Comparison of ENCODE assay signal across 8 cellular contexts in the genomic region with DNA sequence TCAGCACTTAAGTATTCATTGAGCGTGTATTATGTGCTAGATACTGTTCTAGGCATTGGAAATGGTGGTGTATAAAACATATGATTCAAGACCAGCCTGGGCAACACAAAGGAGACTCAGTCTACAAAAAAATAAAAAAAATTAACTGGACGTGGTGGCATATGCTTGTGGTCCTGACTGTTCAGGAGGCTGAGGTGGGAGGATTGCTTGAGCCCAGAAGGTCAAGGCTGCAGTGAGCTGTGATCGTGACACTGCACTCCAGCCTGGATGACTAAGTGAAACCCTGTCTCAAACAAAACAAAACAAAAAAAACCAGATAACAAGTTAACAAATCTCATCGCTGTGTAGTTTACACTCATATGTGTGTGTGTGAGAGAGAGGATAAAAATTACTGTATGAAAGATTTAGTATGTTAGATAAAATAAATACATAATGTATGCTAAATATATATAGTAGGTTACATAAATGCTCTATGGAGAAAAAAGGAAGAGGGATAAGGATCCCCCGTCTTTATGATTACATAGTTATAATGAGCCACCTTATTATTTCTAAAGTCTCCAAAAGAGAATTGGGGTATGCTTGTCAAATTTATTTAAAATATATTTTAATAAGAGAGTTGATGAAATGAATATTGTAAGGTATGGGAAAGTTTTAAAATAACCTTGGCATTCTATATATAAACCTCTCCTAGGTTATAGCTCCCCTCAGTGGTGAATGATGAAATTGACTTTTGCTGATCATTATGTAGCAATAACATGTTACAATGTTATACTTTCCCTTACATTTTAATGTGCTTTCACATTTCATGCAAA.
DNase-seq lines count a peak whose midpoint lies in the region; ATAC-seq and TF ChIP-seq lines count a peak whose summit lies in the region.

No MANE protein-coding gene starts in this region.

- no peaks in the 10 kb centered on the region for H3K27me3 Mint-ChIP-seq in nephron (ENCODE audit: low read depth)

- ATAC-seq in HG03175 (IDR thresholded peaks at IDR 0.05; ENCODE audit: unreplicated experiment): no peak

- peaks cover 4% of the 10 kb centered on the region for H3K36me3 Mint-ChIP-seq in nephron (ENCODE audit: low read depth)

- H3K9me3 Mint-ChIP-seq in nephron: peaks cover 5% of the 10 kb centered on the region

- H3K4me3 Mint-ChIP-seq in nephron: no peak overlapping the region

- DNase-seq in NCI-H2081 (lab: John Stamatoyannopoulos, UW): peak; percentile 11 to 15
- no peak for DNase-seq in NCI-H2081 treated with DMSO at 0.1 percent for 48 hours (lab: John Stamatoyannopoulos, UW)
- peak; percentile 70 for DNase-seq in HT1080 (ENCODE audit: low read depth)
- peak; percentile 46 for DNase-seq in RPMI8226
- peak; percentile 35 for DNase-seq in epidermal melanocyte (ENCODE audit: insufficient read length, low spot score)
- no peak for DNase-seq in stimulated activated CD4-positive, alpha-beta T cell treated with anti-CD3 and anti-CD28 coated beads, Interleukin-12 subunit alpha, Interleukin-12 subunit beta, amount 100 ng/mL, for 4 hours

- peak overlapping the region; percentile 63 to 70 (median 69) for H3K27ac Mint-ChIP-seq in nephron

- TF ChIP-seq CTCF in nephron (IDR thresholded peaks at IDR 0.05; ENCODE audit: unreplicated experiment in 3 of 3): peak; percentile 71 to 90 (median 78)

- peaks cover 19% of the 10 kb centered on the region for H3K4me1 Mint-ChIP-seq in nephron

Comparison
In these comparisons a context has a peak if more than half of its experiments do, and no peak if none do; other contexts are left out.
1. DNase-seq: peak in NCI-H2081 (2 of 2), HT1080 (single experiment), RPMI8226 (single experiment) and epidermal melanocyte (single experiment); none in NCI-H2081 treated with DMSO at 0.1 percent for 48 hours (single experiment) and stimulated activated CD4-positive, alpha-beta T cell treated with anti-CD3 and anti-CD28 coated beads, Interleukin-12 subunit alpha, Interleukin-12 subunit beta, amount 100 ng/mL, for 4 hours (single experiment).